In genomic region chr1:94555091-94555490, GRCh38 we compare ENCODE assay signal across 20 cellular contexts. TPM values are rescaled to one million over a fixed set of nuclear protein-coding genes. Genes with fewer than 3 reads are reported as not detected.
DNase-seq lines count a peak whose midpoint lies in the region; ATAC-seq, FAIRE-seq and TF ChIP-seq lines count a peak whose summit lies in the region.
"Had no signal": no experiment of that assay in that cellular context is flagged by ENCODE, and none has a peak within 500 bp of the region (broad histone marks: within the 10 kb centered on the region; RNA-seq: fewer than 3 reads in every experiment).

No MANE protein-coding gene starts in this region.

- no peaks in the 10 kb centered on the region for H3K27me3 Mint-ChIP-seq in MCF 10A (ENCODE audit: insufficient read depth, unreplicated experiment)
- no peaks in the 10 kb centered on the region for H3K27me3 Mint-ChIP-seq in type B pancreatic cell

- no peaks in the 10 kb centered on the region for H3K9me1 ChIP-seq in keratinocyte (ENCODE audit: control insufficient read depth, extremely low read depth, insufficient read depth, low read length)

- TF ChIP-seq CTCF in breast epithelium (IDR thresholded peaks at IDR 0.05), result no peak
- TF ChIP-seq CTCF in MCF 10A (IDR thresholded peaks at IDR 0.05; ENCODE audit: unreplicated experiment), result no peak
- TF ChIP-seq CTCF in keratinocyte (optimal IDR thresholded peaks at IDR 0.05 in 1 of 3, IDR thresholded peaks at IDR 0.05 in 1 of 3, conservative IDR thresholded peaks at IDR 0.05 in 1 of 3; ENCODE audit: extremely low read depth in 1 of 3, insufficient read depth in 2 of 3, low read length in 3 of 3), result no peak
- TF ChIP-seq CTCF in mucosa of descending colon (IDR thresholded peaks at IDR 0.05), result no peak
- no peak for TF ChIP-seq CTCF in type B pancreatic cell (conservative IDR thresholded peaks at IDR 0.05)
- TF ChIP-seq CTCF in A673 (conservative IDR thresholded peaks at IDR 0.05; ENCODE audit: low read depth, low read length), result no peak

- H3K4me1 ChIP-seq in breast epithelium (no peaks in the 10 kb centered on the region), keratinocyte (ENCODE audit: control insufficient read depth, extremely low read depth, insufficient read depth, low read length) (peaks cover 50% of the 10 kb centered on the region), mucosa of descending colon (ENCODE audit: low read depth) (no peaks in the 10 kb centered on the region), A673 (ENCODE audit: insufficient read depth, low read length, poor library complexity, severe bottlenecking) (peaks cover 4% of the 10 kb centered on the region)

- dilution Hi-C loops in keratinocyte (cut with MboI; ENCODE audit: extremely low pct_ligation_motif_present, low sequenced_read_pairs), result no loop called here

- CTCF ChIA-PET in MCF 10A (lab: Yijun Ruan, JAX), result no interaction called here
- CTCF ChIA-PET in A673 (lab: Charles Lee), result no interaction called here

- H3K27ac ChIP-seq in breast epithelium, result peak overlapping the region; percentile 13 to 71
- H3K27ac ChIP-seq in keratinocyte (ENCODE audit: control insufficient read depth, insufficient read depth, low read length), result no peak overlapping the region
- H3K27ac ChIP-seq in A673 (ENCODE audit: low read depth, low read length, poor library complexity, severe bottlenecking), result no peak overlapping the region
- H3K27ac ChIP-seq: 22Rv1, A549, BLaER1 had no signal

- H3K4me3 Mint-ChIP-seq in MCF 10A (ENCODE audit: unreplicated experiment) (no peak overlapping the region), type B pancreatic cell (no peak overlapping the region)
- H3K4me3 Mint-ChIP-seq: CD14-positive monocyte; CD4-positive, alpha-beta memory T cell; H9 had no signal

- no peaks in the 10 kb centered on the region for H3K36me3 Mint-ChIP-seq in MCF 10A (ENCODE audit: insufficient read depth, unreplicated experiment)
- no peaks in the 10 kb centered on the region for H3K36me3 Mint-ChIP-seq in type B pancreatic cell
- H3K36me3 Mint-ChIP-seq: CD14-positive monocyte; CD4-positive, alpha-beta memory T cell had no signal

- ATAC-seq in mucosa of descending colon, result peak; percentile 46
- ATAC-seq: A549 had no signal

- no peak overlapping the region for H2AFZ ChIP-seq in keratinocyte (ENCODE audit: control insufficient read depth, low read length)

- H3K9me3 ChIP-seq in breast epithelium (no peaks in the 10 kb centered on the region), keratinocyte (ENCODE audit: control insufficient read depth, low read depth, low read length) (no peaks in the 10 kb centered on the region), mucosa of descending colon (no peaks in the 10 kb centered on the region), A673 (ENCODE audit: low read depth, low read length, poor library complexity, severe bottlenecking) (no peaks in the 10 kb centered on the region)
- H3K9me3 ChIP-seq: A549, BLaER1 had no signal

- no peaks in the 10 kb centered on the region for H3K9me3 Mint-ChIP-seq in MCF 10A (ENCODE audit: unreplicated experiment)
- no peaks in the 10 kb centered on the region for H3K9me3 Mint-ChIP-seq in type B pancreatic cell
- H3K9me3 Mint-ChIP-seq: CD14-positive monocyte had no signal

- intact Hi-C loops in breast epithelium (cut with DNase I; ENCODE audit: low total_unique reads), result no loop called here
- intact Hi-C loops in MCF 10A (cut with micrococcal nuclease), result no loop called here
- intact Hi-C loops in mucosa of descending colon (cut with DNase I, micrococcal nuclease), result no loop called here
- intact Hi-C loops in A673 (cut with micrococcal nuclease; ENCODE audit: unreplicated experiment), result no loop called here

- H3K4me3 ChIP-seq in breast epithelium, result no peak overlapping the region
- no peak overlapping the region for H3K4me3 ChIP-seq in keratinocyte (ENCODE audit: control insufficient read depth in 2 of 3, extremely low read depth in 1 of 3, insufficient read depth in 2 of 3, low read depth in 1 of 3, low read length in 3 of 3)
- H3K4me3 ChIP-seq in mucosa of descending colon, result no peak overlapping the region
- H3K4me3 ChIP-seq in A673 (ENCODE audit: low read depth, low read length, poor library complexity, severe bottlenecking), result no peak overlapping the region
- H3K4me3 ChIP-seq: A549, BLaER1 had no signal

- H3K36me3 ChIP-seq in breast epithelium (no peaks in the 10 kb centered on the region), keratinocyte (ENCODE audit: control insufficient read depth in 2 of 2, extremely low read depth in 1 of 2, insufficient read depth in 2 of 2, low read length in 2 of 2) (no peaks in the 10 kb centered on the region), mucosa of descending colon (ENCODE audit: low read depth) (no peaks in the 10 kb centered on the region), A673 (ENCODE audit: insufficient read depth, low read length, poor library complexity, severe bottlenecking) (no peaks in the 10 kb centered on the region)
- H3K36me3 ChIP-seq: BLaER1 had no signal

- H3K27ac Mint-ChIP-seq in MCF 10A (ENCODE audit: low read depth, unreplicated experiment), result no peak overlapping the region
- peak overlapping the region; percentile 44 for H3K27ac Mint-ChIP-seq in type B pancreatic cell
- H3K27ac Mint-ChIP-seq: CD14-positive monocyte; CD4-positive, alpha-beta memory T cell had no signal

- BruUV-seq in MCF 10A (replicated peaks; lab: Mats Ljungman, UMichigan) (no TSS peak), A673 (replicated peaks; lab: Mats Ljungman, UMichigan) (no TSS peak)

- TF ChIP-seq POLR2A in breast epithelium (IDR thresholded peaks at IDR 0.05), result no peak

- H3K9ac ChIP-seq in keratinocyte (ENCODE audit: control insufficient read depth, extremely low read depth, insufficient read depth, low read length), result no peak overlapping the region
- H3K9ac ChIP-seq: BLaER1 had no signal

- H3K4me2 ChIP-seq in keratinocyte (ENCODE audit: control insufficient read depth, extremely low read depth, insufficient read depth, low read depth, low read length), result no peak overlapping the region
- H3K4me2 ChIP-seq: A549, BLaER1 had no signal

- POLR2A ChIA-PET in MCF 10A (lab: Yijun Ruan, JAX), result no interaction called here
- POLR2A ChIA-PET in A673 (lab: Charles Lee; ENCODE audit: low non-redundant PET), result no interaction called here

- H3K79me2 ChIP-seq in keratinocyte (ENCODE audit: control insufficient read depth, insufficient read depth, low read length), result no peaks in the 10 kb centered on the region

- no peaks in the 10 kb centered on the region for H4K20me1 ChIP-seq in keratinocyte (ENCODE audit: control insufficient read depth, extremely low read depth, insufficient read depth, low read length)
- H4K20me1 ChIP-seq: BLaER1 had no signal

- H3K4me1 Mint-ChIP-seq in MCF 10A (ENCODE audit: insufficient read depth, unreplicated experiment) (peaks cover 9% of the 10 kb centered on the region), type B pancreatic cell (ENCODE audit: unreplicated experiment) (peaks cover 48% of the 10 kb centered on the region)
- H3K4me1 Mint-ChIP-seq: CD4-positive, alpha-beta memory T cell had no signal

- DNase-seq in breast epithelium (ENCODE audit: low spot score in 2 of 2) (no peak), MCF 10A (ENCODE audit: unreplicated experiment) (no peak), keratinocyte (ENCODE audit: low read depth, low spot score) (no peak), mucosa of descending colon (peak in 2 of 3 donors; percentile 49 to 58), type B pancreatic cell (ENCODE audit: extremely low spot score, unreplicated experiment) (no peak), SW 1271 (lab: John Stamatoyannopoulos, UW) (no peak), A673 (ENCODE audit: low spot score) (no peak)
- DNase-seq in activated T-cell treated with anti-CD3 and anti-CD28 coated beads, Interleukin-2, amount 50 U/mL, for 48 hours, result no peak
- DNase-seq: CD4-positive, alpha-beta memory T cell; DMS153; DMS79; GDM1; H9 had no signal

- peak; percentile 13 for FAIRE-seq in keratinocyte (lab: Jason Lieb, UNC)
- FAIRE-seq: A549, GM12892, GM18507, H1 had no signal

- H3K27me3 ChIP-seq in breast epithelium (no peaks in the 10 kb centered on the region), keratinocyte (ENCODE audit: control insufficient read depth, extremely low read depth, insufficient read depth, low read length) (no peaks in the 10 kb centered on the region), A673 (replicated peaks; ENCODE audit: insufficient read depth, low read depth, low read length, poor library complexity) (no peaks in the 10 kb centered on the region)
- H3K27me3 ChIP-seq: BLaER1 had no signal

RNA-seq across cellular contexts. Expression of gene F3, which starts 13.5 kb away (rescaled TPM):
- total RNA-seq in breast epithelium, result 100 to 1,000 TPM in 2 of 3 donors, 10 to 100 TPM in 1; 61.9 to 115 (median 108) TPM
- total RNA-seq in MCF 10A (2022), result 173 and 296 TPM in 2 replicates
- polyA plus RNA-seq in keratinocyte, result 962 to 1,634 TPM (median 1,409 TPM) in 3 replicates
- 457 TPM for polyA plus RNA-seq in keratinocyte (2011; ENCODE audit: low read depth)
- 547 and 859 TPM in 2 replicates for polyA plus RNA-seq in keratinocyte (2011; cell fraction: cytosol; rRNA removed)
- polyA plus RNA-seq in keratinocyte (2011; cell fraction: nucleus; rRNA removed), result 3,493 and 3,792 TPM in 2 replicates
- 275 and 1,230 TPM in 2 replicates for polyA plus RNA-seq in keratinocyte (2012; ENCODE audit: low replicate concordance)
- 717 to 2,302 TPM (median 923 TPM) in 3 replicates for polyA minus RNA-seq in keratinocyte
- 785 TPM for polyA minus RNA-seq in keratinocyte (2011; cell fraction: cytosol; rRNA and poly(A)+ RNA removed)
- 1,513 and 2,416 TPM in 2 replicates for polyA minus RNA-seq in keratinocyte (2011; cell fraction: nucleus; rRNA and poly(A)+ RNA removed)
- total RNA-seq in mucosa of descending colon, result 10 to 100 TPM; 24.4 to 44.3 (median 33.2) TPM
- 102 and 207 TPM in 2 replicates for total RNA-seq in type B pancreatic cell (ENCODE audit: low replicate concordance)
- total RNA-seq in A673 (2021), result 5.6 and 6.5 TPM in 2 replicates
- polyA plus RNA-seq: CD4-positive, alpha-beta memory T cell had no signal

Comparison
In these comparisons a context has a peak if more than half of its experiments do, and no peak if none do; other contexts are left out.
1. DNase-seq: peak in mucosa of descending colon (2 of 3); none in breast epithelium (0 of 2), MCF 10A (single experiment), keratinocyte (single experiment), type B pancreatic cell (single experiment), activated T-cell treated with anti-CD3 and anti-CD28 coated beads, Interleukin-2, amount 50 U/mL, for 48 hours (0 of 2), SW 1271 (0 of 2) and A673 (single experiment).
2. H3K27ac ChIP-seq: peak in breast epithelium (2 of 2); none in keratinocyte (single experiment) and A673 (single experiment).